17 cellular contexts compared by ENCODE assay signal in genomic region chr14:92458136-92458958, GRCh38.
"Had no signal": no experiment of that assay in that cellular context is flagged by ENCODE, and none has a peak within 500 bp of the region (broad histone marks: within the 10 kb centered on the region; RNA-seq: fewer than 3 reads in every experiment).

No MANE protein-coding gene starts in this region.

- H3K4me3 ChIP-seq: stomach, testis had no signal

- ATAC-seq: activated naive CD8-positive, alpha-beta T cell treated with anti-CD3 and anti-CD28 coated beads, Interleukin-2, amount 50 U/mL, for 24 hours; natural killer cell treated with Interleukin-12 subunit alpha and Interleukin-12 subunit beta and Interleukin-15 and Interleukin-18, amount 100 ng/mL, for 72 hours had no signal

- DNase-seq: activated CD4-positive, alpha-beta T cell treated with anti-CD3 and anti-CD28 coated beads for 1 hour; activated CD4-positive, alpha-beta T cell treated with anti-CD3 and anti-CD28 coated beads, Interleukin-2, amount 50 U/mL, for 4 hours; activated naive CD4-positive, alpha-beta T cell treated with anti-CD3 and anti-CD28 coated beads, Interleukin-2, amount 10 ng/mL, durations not matched to agents 7 days and 5 days; activated naive CD8-positive, alpha-beta T cell treated with anti-CD3 and anti-CD28 coated beads, Interleukin-2, amount 50 U/mL, for 24 hours; activated T-cell treated with anti-CD3 and anti-CD28 coated beads, Interleukin-2, amount 50 U/mL, for 1 hour; anterior cingulate cortex; central memory CD4-positive, alpha-beta T cell; erythroblast; foreskin melanocyte; kidney glomerular epithelial cell; stomach; WERI-Rb-1 had no signal

- H3K27me3 Mint-ChIP-seq: activated naive CD8-positive, alpha-beta T cell treated with anti-CD3 and anti-CD28 coated beads, Interleukin-2, amount 50 U/mL, for 24 hours; natural killer cell treated with Interleukin-12 subunit alpha and Interleukin-12 subunit beta and Interleukin-15 and Interleukin-18, amount 100 ng/mL, for 72 hours had no signal

- H3K36me3 ChIP-seq: stomach, WERI-Rb-1 had no signal

- H3K27ac ChIP-seq: testis, WERI-Rb-1 had no signal

- H3K9me3 ChIP-seq: stomach, testis had no signal

- H3K27me3 ChIP-seq: testis had no signal

- FAIRE-seq: colon had no signal

- H3K36me3 Mint-ChIP-seq: activated naive CD4-positive, alpha-beta T cell treated with anti-CD3 and anti-CD28 coated beads, Interleukin-2, amount 10 ng/mL, durations not matched to agents 7 days and 5 days; brain; mesothelial cell of epicardium; natural killer cell treated with Interleukin-12 subunit alpha and Interleukin-12 subunit beta and Interleukin-15 and Interleukin-18, amount 100 ng/mL, for 72 hours had no signal

- H3K4me3 Mint-ChIP-seq: activated naive CD4-positive, alpha-beta T cell treated with anti-CD3 and anti-CD28 coated beads, Interleukin-2, amount 10 ng/mL, durations not matched to agents 7 days and 5 days; activated naive CD8-positive, alpha-beta T cell treated with anti-CD3 and anti-CD28 coated beads, Interleukin-2, amount 50 U/mL, for 24 hours; brain; mesothelial cell of epicardium; natural killer cell treated with Interleukin-12 subunit alpha and Interleukin-12 subunit beta and Interleukin-15 and Interleukin-18, amount 100 ng/mL, for 72 hours had no signal

- H3K9me3 Mint-ChIP-seq: activated naive CD4-positive, alpha-beta T cell treated with anti-CD3 and anti-CD28 coated beads, Interleukin-2, amount 10 ng/mL, durations not matched to agents 7 days and 5 days; activated naive CD8-positive, alpha-beta T cell treated with anti-CD3 and anti-CD28 coated beads, Interleukin-2, amount 50 U/mL, for 24 hours; mesothelial cell of epicardium; natural killer cell treated with Interleukin-12 subunit alpha and Interleukin-12 subunit beta and Interleukin-15 and Interleukin-18, amount 100 ng/mL, for 72 hours had no signal

- H3K27ac Mint-ChIP-seq: activated naive CD4-positive, alpha-beta T cell treated with anti-CD3 and anti-CD28 coated beads, Interleukin-2, amount 10 ng/mL, durations not matched to agents 7 days and 5 days; activated naive CD8-positive, alpha-beta T cell treated with anti-CD3 and anti-CD28 coated beads, Interleukin-2, amount 50 U/mL, for 24 hours; mesothelial cell of epicardium had no signal

- H3K4me1 ChIP-seq: testis had no signal
